ENCODE assay signal across 14 cellular contexts in genomic region chr2:96876036-96876810, GRCh38. TPM values are rescaled to one million over a fixed set of nuclear protein-coding genes. Genes with fewer than 3 reads are reported as not detected.
DNase-seq lines count a peak whose midpoint lies in the region; TF ChIP-seq lines count a peak whose summit lies in the region.
"Had no signal": no experiment of that assay in that cellular context is flagged by ENCODE, and none has a peak within 500 bp of the region (broad histone marks: within the 10 kb centered on the region; RNA-seq: fewer than 3 reads in every experiment).

No MANE protein-coding gene starts in this region.

- H3K4me1 Mint-ChIP-seq in nephron progenitor cell: peaks cover 86% of the 10 kb centered on the region
- H3K4me1 Mint-ChIP-seq in T-helper 2 cell treated with Interferon-gamma antibody and Interleukin-4, amounts not matched to agents 5 μg/mL and 100 μg/mL, for 36 hours (ENCODE audit: low read depth): peaks cover 4% of the 10 kb centered on the region

- no peaks in the 10 kb centered on the region for H3K9me3 ChIP-seq in MG63
- H3K9me3 ChIP-seq: heart right ventricle, SJSA1 had no signal

- DNase-seq in Daoy (ENCODE audit: low read depth) (peak; percentile 90), MG63 (peak; percentile 70), dorsolateral prefrontal cortex (no peak), nephron progenitor cell (no peak), cerebellar nuclear complex (lab: John Stamatoyannopoulos, UW) (no peak), DMS114 treated with DMSO at 0.1 percent for 48 hours (lab: John Stamatoyannopoulos, UW; ENCODE audit: unreplicated experiment) (no peak), HUDEP-2 (lab: John Stamatoyannopoulos, UW; ENCODE audit: unreplicated experiment in 76 of 76) (no peak)
- DNase-seq in T-helper 2 cell treated with Interferon-gamma antibody and Interleukin-4, amounts not matched to agents 5 μg/mL and 100 μg/mL, for 36 hours (ENCODE audit: low spot score): no peak
- DNase-seq: activated naive CD4-positive, alpha-beta T cell treated with anti-CD3 and anti-CD28 coated beads, Interleukin-2, amount 50 U/mL, for 16 hours; CD8-positive, alpha-beta memory T cell; heart right ventricle; NCI-H2107 had no signal

- H3K36me3 ChIP-seq in MG63: no peaks in the 10 kb centered on the region
- H3K36me3 ChIP-seq: heart right ventricle, SJSA1 had no signal

- intact Hi-C loops in dorsolateral prefrontal cortex (cut with DNase I): loop anchor here in 1 of 2 donors (10.0 kb wide), 1 partner anchor 49 kb away; no protein-coding TSS in a partner anchor

- peak overlapping the region; percentile 47 for H3K4me3 Mint-ChIP-seq in nephron progenitor cell
- no peak overlapping the region for H3K4me3 Mint-ChIP-seq in T-helper 2 cell treated with Interferon-gamma antibody and Interleukin-4, amounts not matched to agents 5 μg/mL and 100 μg/mL, for 36 hours
- H3K4me3 Mint-ChIP-seq: CD8-positive, alpha-beta memory T cell; stimulated activated naive CD8-positive, alpha-beta T cell treated with anti-CD3 and anti-CD28 coated beads, Interleukin-15, Interleukin-2, amounts not matched to agents 100 ng/mL and 50 ng/mL, for 24 hours had no signal

- no peaks in the 10 kb centered on the region for H3K36me3 Mint-ChIP-seq in nephron progenitor cell (ENCODE audit: low read depth)
- no peaks in the 10 kb centered on the region for H3K36me3 Mint-ChIP-seq in T-helper 2 cell treated with Interferon-gamma antibody and Interleukin-4, amounts not matched to agents 5 μg/mL and 100 μg/mL, for 36 hours (ENCODE audit: low read depth)
- H3K36me3 Mint-ChIP-seq: CD8-positive, alpha-beta memory T cell had no signal

- H3K9me3 Mint-ChIP-seq in nephron progenitor cell: no peaks in the 10 kb centered on the region
- H3K9me3 Mint-ChIP-seq in T-helper 2 cell treated with Interferon-gamma antibody and Interleukin-4, amounts not matched to agents 5 μg/mL and 100 μg/mL, for 36 hours: no peaks in the 10 kb centered on the region
- H3K9me3 Mint-ChIP-seq: CD8-positive, alpha-beta memory T cell; stimulated activated naive CD8-positive, alpha-beta T cell treated with anti-CD3 and anti-CD28 coated beads, Interleukin-15, Interleukin-2, amounts not matched to agents 100 ng/mL and 50 ng/mL, for 24 hours had no signal

- H3K27ac ChIP-seq in dorsolateral prefrontal cortex: peak overlapping the region in 38 of 59 donors; percentile 2 to 90 (median 62)
- H3K27ac ChIP-seq: SJSA1 had no signal

- no peak for TF ChIP-seq CTCF in dorsolateral prefrontal cortex (IDR thresholded peaks at IDR 0.05 in 54 of 56, conservative IDR thresholded peaks at IDR 0.05 in 2 of 56; ENCODE audit: low read depth in 1 of 56, partially characterized antibody in 56 of 56)
- TF ChIP-seq CTCF in nephron progenitor cell (IDR thresholded peaks at IDR 0.05): no peak

- H3K27me3 Mint-ChIP-seq in nephron progenitor cell (ENCODE audit: low read depth, poor library complexity): peaks cover 3% of the 10 kb centered on the region
- peaks cover 2% of the 10 kb centered on the region for H3K27me3 Mint-ChIP-seq in T-helper 2 cell treated with Interferon-gamma antibody and Interleukin-4, amounts not matched to agents 5 μg/mL and 100 μg/mL, for 36 hours (ENCODE audit: low read depth)
- H3K27me3 Mint-ChIP-seq: CD8-positive, alpha-beta memory T cell; stimulated activated naive CD8-positive, alpha-beta T cell treated with anti-CD3 and anti-CD28 coated beads, Interleukin-15, Interleukin-2, amounts not matched to agents 100 ng/mL and 50 ng/mL, for 24 hours had no signal

- H3K27ac Mint-ChIP-seq in nephron progenitor cell: peak overlapping the region; percentile 96
- H3K27ac Mint-ChIP-seq in T-helper 2 cell treated with Interferon-gamma antibody and Interleukin-4, amounts not matched to agents 5 μg/mL and 100 μg/mL, for 36 hours: no peak overlapping the region
- H3K27ac Mint-ChIP-seq: stimulated activated naive CD8-positive, alpha-beta T cell treated with anti-CD3 and anti-CD28 coated beads, Interleukin-15, Interleukin-2, amounts not matched to agents 100 ng/mL and 50 ng/mL, for 24 hours had no signal

- H3K4me3 ChIP-seq in MG63 (no peak overlapping the region), dorsolateral prefrontal cortex (no peak overlapping the region)
- H3K4me3 ChIP-seq: heart right ventricle, SJSA1 had no signal

- H3K27me3 ChIP-seq in MG63 (no peaks in the 10 kb centered on the region), dorsolateral prefrontal cortex (no peaks in the 10 kb centered on the region)
- H3K27me3 ChIP-seq: SJSA1 had no signal

RNA-seq across cellular contexts. Expression of gene SEMA4C, which starts 6.3 kb away (rescaled TPM):
- 17.3 and 23.5 TPM in 2 replicates for total RNA-seq in Daoy (2014; rRNA removed; shearing (Covaris generic))
- 12.6 and 16.2 TPM in 2 replicates for total RNA-seq in MG63 (2014; rRNA removed; shearing (Covaris generic); ENCODE audit: low replicate concordance)
- total RNA-seq in dorsolateral prefrontal cortex: 100 to 1,000 TPM in 4 of 120 experiments, 10 to 100 TPM in 116; 38.3 to 139 (median 61.8) TPM

RNA-seq across cellular contexts. Expression of gene ANKRD39, which starts 18.4 kb away (rescaled TPM):
- total RNA-seq in Daoy (2014; rRNA removed; shearing (Covaris generic)): 11.7 and 24.4 TPM in 2 replicates
- total RNA-seq in MG63 (2014; rRNA removed; shearing (Covaris generic); ENCODE audit: low replicate concordance): 9.2 and 14.1 TPM in 2 replicates
- total RNA-seq in dorsolateral prefrontal cortex: 10 to 100 TPM; 19.4 to 36.6 (median 29.4) TPM

RNA-seq across cellular contexts. Expression of gene ANKRD23, which starts 32.4 kb away (rescaled TPM):
- total RNA-seq in Daoy (2014; rRNA removed; shearing (Covaris generic)): 2.1 and 6.0 TPM in 2 replicates
- 1.7 and 8.3 TPM in 2 replicates for total RNA-seq in MG63 (2014; rRNA removed; shearing (Covaris generic); ENCODE audit: low replicate concordance)
- 10 to 100 TPM in 63 of 120 experiments, 1 to 10 TPM in 57; 3.5 to 20.1 (median 10.2) TPM for total RNA-seq in dorsolateral prefrontal cortex

Comparison
In these comparisons a context has a peak if more than half of its experiments do, and no peak if none do; other contexts are left out.
1. DNase-seq: peak in Daoy (single experiment) and MG63 (single experiment); none in dorsolateral prefrontal cortex (0 of 10), nephron progenitor cell (single experiment), cerebellar nuclear complex (0 of 2), DMS114 treated with DMSO at 0.1 percent for 48 hours (single experiment), T-helper 2 cell treated with Interferon-gamma antibody and Interleukin-4, amounts not matched to agents 5 μg/mL and 100 μg/mL, for 36 hours (single experiment) and HUDEP-2 (0 of 76).